Comparison of ENCODE assay signal across 21 cellular contexts in the genomic region with DNA sequence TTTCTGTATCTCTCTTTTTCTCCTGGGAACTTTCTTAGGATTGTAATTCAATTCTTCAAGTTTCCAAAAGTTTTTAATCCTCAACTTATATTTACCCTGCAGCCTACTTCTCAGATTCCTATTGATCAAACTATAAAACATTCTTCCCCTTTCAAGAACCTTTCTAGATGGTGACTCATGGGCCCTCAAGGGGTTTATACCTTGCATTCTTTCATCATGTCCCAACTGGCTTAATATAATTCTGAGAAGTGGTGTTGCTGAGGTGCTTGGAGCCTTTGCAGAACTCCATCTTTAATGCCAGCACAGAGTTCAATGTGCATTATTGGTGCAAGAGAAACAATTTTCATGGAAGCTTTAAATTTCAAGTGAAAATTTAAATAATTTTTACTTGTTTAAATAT.
DNase-seq lines count a peak whose midpoint lies in the region; ATAC-seq and TF ChIP-seq lines count a peak whose summit lies in the region.
"Had no signal": no experiment of that assay in that cellular context is flagged by ENCODE, and none has a peak within 500 bp of the region (broad histone marks: within the 10 kb centered on the region; RNA-seq: fewer than 3 reads in every experiment).

No MANE protein-coding gene starts in this region.

- H3K27me3 ChIP-seq in foreskin keratinocyte (no peaks in the 10 kb centered on the region), spleen (replicated peaks in 1 of 7) (no peaks in the 10 kb centered on the region)
- H3K27me3 ChIP-seq: heart left ventricle, upper lobe of left lung had no signal

- no peak overlapping the region for H3K4me3 ChIP-seq in spleen
- H3K4me3 ChIP-seq: heart left ventricle, upper lobe of left lung had no signal

- DNase-seq in HT1080 (ENCODE audit: low read depth) (peak; percentile 43), RPMI7951 (ENCODE audit: low read depth) (peak; percentile 6), foreskin keratinocyte (peak; percentile 79 to 92), spleen (no peak)
- no peak for DNase-seq in activated naive CD4-positive, alpha-beta T cell treated with Interleukin-2 at 50 U/mL for 16 hours
- DNase-seq: activated CD4-positive, alpha-beta memory T cell treated with anti-CD3 and anti-CD28 coated beads, Interleukin-2, amount 10 ng/mL, durations not matched to agents 7 days and 5 days; activated naive CD8-positive, alpha-beta T cell treated with anti-CD3 and anti-CD28 coated beads for 36 hours; cerebellar nuclear complex; heart left ventricle; HFFc6; naive thymus-derived CD4-positive, alpha-beta T cell; NCI-H1436; NCI-H2171 treated with DMSO at 0.1 percent for 48 hours; NCI-H526 treated with DMSO at 0.1 percent for 48 hours; nucleus accumbens; stimulated activated CD8-positive, alpha-beta memory T cell treated with anti-CD3 and anti-CD28 coated beads, Interleukin-4, amount 100 ng/mL, for 48 hours; upper lobe of left lung had no signal

- H3K4me1 ChIP-seq in foreskin keratinocyte, result peaks cover 30% of the 10 kb centered on the region
- peaks cover 0 to 6% (median 0%) of the 10 kb centered on the region in 6 donors for H3K4me1 ChIP-seq in spleen
- H3K4me1 ChIP-seq: heart left ventricle, upper lobe of left lung had no signal

- intact Hi-C loops in spleen (cut with DNase I; ENCODE audit: low total_unique reads), result no loop called here

- peaks cover 0 to 37% (median 2%) of the 10 kb centered on the region in 6 donors for H3K36me3 ChIP-seq in spleen
- H3K36me3 ChIP-seq: upper lobe of left lung had no signal

- TF ChIP-seq CTCF in 22Rv1 (IDR thresholded peaks at IDR 0.05), result no peak
- no peak for TF ChIP-seq CTCF in foreskin keratinocyte (conservative IDR thresholded peaks at IDR 0.05)
- no peak for TF ChIP-seq CTCF in spleen (IDR thresholded peaks at IDR 0.05 in 8 of 11, conservative IDR thresholded peaks at IDR 0.05 in 3 of 11)

- TF ChIP-seq POLR2A in spleen (IDR thresholded peaks at IDR 0.05), result no peak

- no peaks in the 10 kb centered on the region for H3K9me3 ChIP-seq in spleen
- H3K9me3 ChIP-seq: heart left ventricle, upper lobe of left lung had no signal

- H3K27ac ChIP-seq in 22Rv1, result peak overlapping the region; percentile 90
- no peak overlapping the region for H3K27ac ChIP-seq in foreskin keratinocyte
- no peak overlapping the region for H3K27ac ChIP-seq in spleen
- H3K27ac ChIP-seq: heart left ventricle, upper lobe of left lung had no signal

- peak; percentile 82 for ATAC-seq in foreskin keratinocyte
- no peak for ATAC-seq in HG03469 (IDR thresholded peaks at IDR 0.05; ENCODE audit: unreplicated experiment)
- no peak for ATAC-seq in GM18861 (IDR thresholded peaks at IDR 0.05; ENCODE audit: unreplicated experiment)
- ATAC-seq: heart left ventricle; naive thymus-derived CD4-positive, alpha-beta T cell; Right ventricle myocardium inferior had no signal

Comparison
In these comparisons a context has a peak if more than half of its experiments do, and no peak if none do; other contexts are left out.
1. DNase-seq: peak in HT1080 (single experiment), RPMI7951 (single experiment) and foreskin keratinocyte (2 of 2); none in activated naive CD4-positive, alpha-beta T cell treated with Interleukin-2 at 50 U/mL for 16 hours (single experiment) and spleen (single experiment).